Comparison of ENCODE assay signal across 1 cellular context in the genomic region with DNA sequence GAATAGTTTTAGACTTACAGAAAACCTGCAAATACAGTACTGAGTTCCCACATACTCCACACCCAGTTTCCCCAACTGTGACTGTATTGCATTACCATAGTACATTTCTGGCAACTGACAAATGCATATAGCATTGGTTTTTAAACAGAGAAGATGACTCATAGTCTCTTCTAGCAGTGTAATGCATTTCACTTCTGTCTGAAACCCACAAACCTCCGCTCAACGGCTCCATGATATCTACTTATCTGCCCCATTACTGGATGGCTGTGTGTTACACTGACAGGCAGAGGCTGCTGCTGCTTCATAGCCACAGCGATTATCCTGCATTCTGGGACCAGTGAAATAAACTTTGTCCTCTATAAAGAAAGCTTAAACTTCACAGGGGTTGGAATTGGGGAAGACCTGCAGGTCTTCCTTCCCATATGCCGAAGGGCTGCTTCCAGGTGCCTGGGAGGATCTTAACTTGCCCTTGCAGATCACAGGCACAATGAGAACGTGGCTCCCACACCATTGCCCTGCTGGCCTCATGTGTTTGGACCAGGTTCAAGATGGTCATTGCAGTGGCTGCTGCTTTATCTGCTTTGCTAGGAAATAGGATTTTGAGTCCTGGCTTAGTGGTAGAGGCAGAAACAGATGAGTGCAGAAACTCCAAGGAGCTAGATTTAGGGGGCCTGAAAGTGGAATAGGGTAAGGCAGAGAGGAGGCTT.
A peak's percentile ranks its signal among the peaks of the same experiment; 100 is the strongest.
TF ChIP-seq lines count a peak whose summit lies in the region.

No MANE protein-coding gene starts in this region.

TF ChIP-seq in GM12878, 131 proteins besides CTCF, POLR2A, EP300 and RAD21 (continued from another document):
- TF ChIP-seq, protein P1, sequence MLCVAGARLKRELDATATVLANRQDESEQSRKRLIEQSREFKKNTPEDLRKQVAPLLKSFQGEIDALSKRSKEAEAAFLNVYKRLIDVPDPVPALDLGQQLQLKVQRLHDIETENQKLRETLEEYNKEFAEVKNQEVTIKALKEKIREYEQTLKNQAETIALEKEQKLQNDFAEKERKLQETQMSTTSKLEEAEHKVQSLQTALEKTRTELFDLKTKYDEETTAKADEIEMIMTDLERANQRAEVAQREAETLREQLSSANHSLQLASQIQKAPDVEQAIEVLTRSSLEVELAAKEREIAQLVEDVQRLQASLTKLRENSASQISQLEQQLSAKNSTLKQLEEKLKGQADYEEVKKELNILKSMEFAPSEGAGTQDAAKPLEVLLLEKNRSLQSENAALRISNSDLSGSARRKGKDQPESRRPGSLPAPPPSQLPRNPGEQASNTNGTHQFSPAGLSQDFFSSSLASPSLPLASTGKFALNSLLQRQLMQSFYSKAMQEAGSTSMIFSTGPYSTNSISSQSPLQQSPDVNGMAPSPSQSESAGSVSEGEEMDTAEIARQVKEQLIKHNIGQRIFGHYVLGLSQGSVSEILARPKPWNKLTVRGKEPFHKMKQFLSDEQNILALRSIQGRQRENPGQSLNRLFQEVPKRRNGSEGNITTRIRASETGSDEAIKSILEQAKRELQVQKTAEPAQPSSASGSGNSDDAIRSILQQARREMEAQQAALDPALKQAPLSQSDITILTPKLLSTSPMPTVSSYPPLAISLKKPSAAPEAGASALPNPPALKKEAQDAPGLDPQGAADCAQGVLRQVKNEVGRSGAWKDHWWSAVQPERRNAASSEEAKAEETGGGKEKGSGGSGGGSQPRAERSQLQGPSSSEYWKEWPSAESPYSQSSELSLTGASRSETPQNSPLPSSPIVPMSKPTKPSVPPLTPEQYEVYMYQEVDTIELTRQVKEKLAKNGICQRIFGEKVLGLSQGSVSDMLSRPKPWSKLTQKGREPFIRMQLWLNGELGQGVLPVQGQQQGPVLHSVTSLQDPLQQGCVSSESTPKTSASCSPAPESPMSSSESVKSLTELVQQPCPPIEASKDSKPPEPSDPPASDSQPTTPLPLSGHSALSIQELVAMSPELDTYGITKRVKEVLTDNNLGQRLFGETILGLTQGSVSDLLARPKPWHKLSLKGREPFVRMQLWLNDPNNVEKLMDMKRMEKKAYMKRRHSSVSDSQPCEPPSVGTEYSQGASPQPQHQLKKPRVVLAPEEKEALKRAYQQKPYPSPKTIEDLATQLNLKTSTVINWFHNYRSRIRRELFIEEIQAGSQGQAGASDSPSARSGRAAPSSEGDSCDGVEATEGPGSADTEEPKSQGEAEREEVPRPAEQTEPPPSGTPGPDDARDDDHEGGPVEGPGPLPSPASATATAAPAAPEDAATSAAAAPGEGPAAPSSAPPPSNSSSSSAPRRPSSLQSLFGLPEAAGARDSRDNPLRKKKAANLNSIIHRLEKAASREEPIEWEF (IDR thresholded peaks at IDR 0.05; ENCODE audit: insufficient replicate concordance, low read depth, low read length) = no peak
- TF ChIP-seq MEF2A (IDR thresholded peaks at IDR 0.05; ENCODE audit: insufficient read depth, low read depth, low read length) (peak; percentile 49; the same call in 1 of the 2 replicates), NR2F1 (conservative IDR thresholded peaks at IDR 0.05) (no peak), IKZF2 (IDR thresholded peaks at IDR 0.05) (peak; percentile 19 to 63; a peak in 3 of 4 replicates), GABPA (IDR thresholded peaks at IDR 0.05; ENCODE audit: low read depth) (0 out of 2 replicates have a peak, but pooled peaks have one; percentile 15), MTA2 (IDR thresholded peaks at IDR 0.05; ENCODE audit: low read depth) (peak; percentile 46), JUND (IDR thresholded peaks at IDR 0.05; ENCODE audit: low read depth, low read length) (0 out of 2 replicates have a peak, but pooled peaks have one; percentile 22), SIX5 (IDR thresholded peaks at IDR 0.05; ENCODE audit: low read depth, low read length, severe bottlenecking) (no peak), PAX5 (IDR thresholded peaks at IDR 0.05; ENCODE audit: borderline replicate concordance, low read depth, low read length) (no peak), CHD2 (IDR thresholded peaks at IDR 0.05; ENCODE audit: borderline replicate concordance, low read depth, low read length) (no peak), YY1 (IDR thresholded peaks at IDR 0.05; ENCODE audit: low read depth, low read length) (peak; percentile 62; the same call in 1 of the 2 replicates), ATF7 (IDR thresholded peaks at IDR 0.05; ENCODE audit: low read depth) (peak; percentile 81), CBX3 (IDR thresholded peaks at IDR 0.05; ENCODE audit: borderline replicate concordance, low read depth) (no peak), DPF2 (IDR thresholded peaks at IDR 0.05) (0 out of 2 replicates have a peak, but pooled peaks have one; percentile 40), POU2F2 (IDR thresholded peaks at IDR 0.05; ENCODE audit: borderline replicate concordance, low read depth, low read length) (peak; percentile 70; the same call in 1 of the 3 replicates), CREM (IDR thresholded peaks at IDR 0.05; ENCODE audit: low read depth) (peak; percentile 53; the same call in 1 of the 2 replicates), IRF4 (IDR thresholded peaks at IDR 0.05; ENCODE audit: low read depth, low read length) (peak; percentile 31; the same call in 1 of the 2 replicates), BRCA1 (IDR thresholded peaks at IDR 0.05; ENCODE audit: low read depth, low read length) (no peak), ZNF217 (IDR thresholded peaks at IDR 0.05) (no peak), JUNB (IDR thresholded peaks at IDR 0.05) (peak; percentile 79), NFIC (IDR thresholded peaks at IDR 0.05; ENCODE audit: low read depth, low read length) (peak; percentile 77; the same call in 1 of the 2 replicates), KAT2A (conservative IDR thresholded peaks at IDR 0.05; ENCODE audit: control insufficient read depth, low read depth, low read length) (no peak), IKZF1 (conservative IDR thresholded peaks at IDR 0.05) (no peak), BACH1 (IDR thresholded peaks at IDR 0.05; ENCODE audit: borderline replicate concordance) (no peak; the same call in 1 of the 2 replicates), CREB1 (IDR thresholded peaks at IDR 0.05; ENCODE audit: low read depth) (peak; percentile 38; the same call in 1 of the 2 replicates)
- TF ChIP-seq, protein P2, sequence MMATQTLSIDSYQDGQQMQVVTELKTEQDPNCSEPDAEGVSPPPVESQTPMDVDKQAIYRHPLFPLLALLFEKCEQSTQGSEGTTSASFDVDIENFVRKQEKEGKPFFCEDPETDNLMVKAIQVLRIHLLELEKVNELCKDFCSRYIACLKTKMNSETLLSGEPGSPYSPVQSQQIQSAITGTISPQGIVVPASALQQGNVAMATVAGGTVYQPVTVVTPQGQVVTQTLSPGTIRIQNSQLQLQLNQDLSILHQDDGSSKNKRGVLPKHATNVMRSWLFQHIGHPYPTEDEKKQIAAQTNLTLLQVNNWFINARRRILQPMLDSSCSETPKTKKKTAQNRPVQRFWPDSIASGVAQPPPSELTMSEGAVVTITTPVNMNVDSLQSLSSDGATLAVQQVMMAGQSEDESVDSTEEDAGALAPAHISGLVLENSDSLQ (IDR thresholded peaks at IDR 0.05) = peak; percentile 25; the same call in 1 of the 2 replicates
- TF ChIP-seq, protein P3, sequence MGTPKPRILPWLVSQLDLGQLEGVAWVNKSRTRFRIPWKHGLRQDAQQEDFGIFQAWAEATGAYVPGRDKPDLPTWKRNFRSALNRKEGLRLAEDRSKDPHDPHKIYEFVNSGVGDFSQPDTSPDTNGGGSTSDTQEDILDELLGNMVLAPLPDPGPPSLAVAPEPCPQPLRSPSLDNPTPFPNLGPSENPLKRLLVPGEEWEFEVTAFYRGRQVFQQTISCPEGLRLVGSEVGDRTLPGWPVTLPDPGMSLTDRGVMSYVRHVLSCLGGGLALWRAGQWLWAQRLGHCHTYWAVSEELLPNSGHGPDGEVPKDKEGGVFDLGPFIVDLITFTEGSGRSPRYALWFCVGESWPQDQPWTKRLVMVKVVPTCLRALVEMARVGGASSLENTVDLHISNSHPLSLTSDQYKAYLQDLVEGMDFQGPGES (IDR thresholded peaks at IDR 0.05) = no peak
- TF ChIP-seq, protein P4, sequence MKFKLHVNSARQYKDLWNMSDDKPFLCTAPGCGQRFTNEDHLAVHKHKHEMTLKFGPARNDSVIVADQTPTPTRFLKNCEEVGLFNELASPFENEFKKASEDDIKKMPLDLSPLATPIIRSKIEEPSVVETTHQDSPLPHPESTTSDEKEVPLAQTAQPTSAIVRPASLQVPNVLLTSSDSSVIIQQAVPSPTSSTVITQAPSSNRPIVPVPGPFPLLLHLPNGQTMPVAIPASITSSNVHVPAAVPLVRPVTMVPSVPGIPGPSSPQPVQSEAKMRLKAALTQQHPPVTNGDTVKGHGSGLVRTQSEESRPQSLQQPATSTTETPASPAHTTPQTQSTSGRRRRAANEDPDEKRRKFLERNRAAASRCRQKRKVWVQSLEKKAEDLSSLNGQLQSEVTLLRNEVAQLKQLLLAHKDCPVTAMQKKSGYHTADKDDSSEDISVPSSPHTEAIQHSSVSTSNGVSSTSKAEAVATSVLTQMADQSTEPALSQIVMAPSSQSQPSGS (IDR thresholded peaks at IDR 0.05; ENCODE audit: low read length) = peak; percentile 61; the same call in 1 of the 2 replicates
- TF ChIP-seq, protein P5, sequence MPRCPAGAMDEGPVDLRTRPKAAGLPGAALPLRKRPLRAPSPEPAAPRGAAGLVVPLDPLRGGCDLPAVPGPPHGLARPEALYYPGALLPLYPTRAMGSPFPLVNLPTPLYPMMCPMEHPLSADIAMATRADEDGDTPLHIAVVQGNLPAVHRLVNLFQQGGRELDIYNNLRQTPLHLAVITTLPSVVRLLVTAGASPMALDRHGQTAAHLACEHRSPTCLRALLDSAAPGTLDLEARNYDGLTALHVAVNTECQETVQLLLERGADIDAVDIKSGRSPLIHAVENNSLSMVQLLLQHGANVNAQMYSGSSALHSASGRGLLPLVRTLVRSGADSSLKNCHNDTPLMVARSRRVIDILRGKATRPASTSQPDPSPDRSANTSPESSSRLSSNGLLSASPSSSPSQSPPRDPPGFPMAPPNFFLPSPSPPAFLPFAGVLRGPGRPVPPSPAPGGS (IDR thresholded peaks at IDR 0.05; ENCODE audit: borderline replicate concordance, insufficient read depth, low read depth, low read length, poor library complexity, severe bottlenecking) = no peak
- TF ChIP-seq, protein P6, sequence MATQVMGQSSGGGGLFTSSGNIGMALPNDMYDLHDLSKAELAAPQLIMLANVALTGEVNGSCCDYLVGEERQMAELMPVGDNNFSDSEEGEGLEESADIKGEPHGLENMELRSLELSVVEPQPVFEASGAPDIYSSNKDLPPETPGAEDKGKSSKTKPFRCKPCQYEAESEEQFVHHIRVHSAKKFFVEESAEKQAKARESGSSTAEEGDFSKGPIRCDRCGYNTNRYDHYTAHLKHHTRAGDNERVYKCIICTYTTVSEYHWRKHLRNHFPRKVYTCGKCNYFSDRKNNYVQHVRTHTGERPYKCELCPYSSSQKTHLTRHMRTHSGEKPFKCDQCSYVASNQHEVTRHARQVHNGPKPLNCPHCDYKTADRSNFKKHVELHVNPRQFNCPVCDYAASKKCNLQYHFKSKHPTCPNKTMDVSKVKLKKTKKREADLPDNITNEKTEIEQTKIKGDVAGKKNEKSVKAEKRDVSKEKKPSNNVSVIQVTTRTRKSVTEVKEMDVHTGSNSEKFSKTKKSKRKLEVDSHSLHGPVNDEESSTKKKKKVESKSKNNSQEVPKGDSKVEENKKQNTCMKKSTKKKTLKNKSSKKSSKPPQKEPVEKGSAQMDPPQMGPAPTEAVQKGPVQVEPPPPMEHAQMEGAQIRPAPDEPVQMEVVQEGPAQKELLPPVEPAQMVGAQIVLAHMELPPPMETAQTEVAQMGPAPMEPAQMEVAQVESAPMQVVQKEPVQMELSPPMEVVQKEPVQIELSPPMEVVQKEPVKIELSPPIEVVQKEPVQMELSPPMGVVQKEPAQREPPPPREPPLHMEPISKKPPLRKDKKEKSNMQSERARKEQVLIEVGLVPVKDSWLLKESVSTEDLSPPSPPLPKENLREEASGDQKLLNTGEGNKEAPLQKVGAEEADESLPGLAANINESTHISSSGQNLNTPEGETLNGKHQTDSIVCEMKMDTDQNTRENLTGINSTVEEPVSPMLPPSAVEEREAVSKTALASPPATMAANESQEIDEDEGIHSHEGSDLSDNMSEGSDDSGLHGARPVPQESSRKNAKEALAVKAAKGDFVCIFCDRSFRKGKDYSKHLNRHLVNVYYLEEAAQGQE (IDR thresholded peaks at IDR 0.05; ENCODE audit: low read depth, low read length) = no peak
